Comparison of ENCODE assay signal across 22 cellular contexts in genomic region chr6:27136077-27136644, GRCh38.
DNase-seq lines count a peak whose midpoint lies in the region; ATAC-seq and TF ChIP-seq lines count a peak whose summit lies in the region.
"Had no signal": no experiment of that assay in that cellular context is flagged by ENCODE, and none has a peak within 500 bp of the region (broad histone marks: within the 10 kb centered on the region; RNA-seq: fewer than 3 reads in every experiment).

No MANE protein-coding gene starts in this region.

- no peaks in the 10 kb centered on the region for H3K36me3 ChIP-seq in GM23338 (ENCODE audit: insufficient read depth)
- no peaks in the 10 kb centered on the region for H3K36me3 ChIP-seq in SU-DHL-6 (ENCODE audit: low read length)
- no peaks in the 10 kb centered on the region for H3K36me3 ChIP-seq in neural progenitor cell
- H3K36me3 ChIP-seq: sigmoid colon, suprapubic skin, vagina had no signal

- H3K79me2 ChIP-seq in GM23338 (replicated peaks; ENCODE audit: insufficient read depth) (peaks cover 20% of the 10 kb centered on the region), SU-DHL-6 (ENCODE audit: insufficient read depth, low read length) (peaks cover 13% of the 10 kb centered on the region), neural progenitor cell (ENCODE audit: low read depth) (peaks cover 10% of the 10 kb centered on the region)

- no peaks in the 10 kb centered on the region for H3K27me3 ChIP-seq in GM23338 (ENCODE audit: insufficient read depth)
- H3K27me3 ChIP-seq in SU-DHL-6 (ENCODE audit: low read length): no peaks in the 10 kb centered on the region
- no peaks in the 10 kb centered on the region for H3K27me3 ChIP-seq in neural progenitor cell
- H3K27me3 ChIP-seq: sigmoid colon, suprapubic skin, vagina had no signal

- H3K4me2 ChIP-seq in GM23338: 0 out of 2 replicates have a peak overlapping the region, but pooled peaks have one; percentile 18
- H3K4me2 ChIP-seq in SU-DHL-6 (ENCODE audit: low read depth, low read length, poor library complexity, severe bottlenecking): peak overlapping the region; percentile 98
- peak overlapping the region; percentile 33 for H3K4me2 ChIP-seq in neural progenitor cell

- H3K4me1 Mint-ChIP-seq in activated CD4-positive, alpha-beta memory T cell treated with anti-CD3 and anti-CD28 coated beads for 36 hours (ENCODE audit: low read depth): peaks cover 33% of the 10 kb centered on the region
- H3K4me1 Mint-ChIP-seq in activated CD4-positive, alpha-beta memory T cell treated with anti-CD3 and anti-CD28 coated beads, Interleukin-2, amount 10 ng/mL, durations not matched to agents 7 days and 5 days: peaks cover 52% of the 10 kb centered on the region
- H3K4me1 Mint-ChIP-seq in GM23338 (peaks cover 45% of the 10 kb centered on the region), neural progenitor cell (peaks cover 45% of the 10 kb centered on the region), CD14-positive monocyte (peaks cover 31% of the 10 kb centered on the region)

- peaks cover 29% of the 10 kb centered on the region for H3K4me1 ChIP-seq in GM23338 (ENCODE audit: insufficient read depth)
- peaks cover 40% of the 10 kb centered on the region for H3K4me1 ChIP-seq in neural progenitor cell

- H3K9me3 ChIP-seq in SU-DHL-6 (ENCODE audit: insufficient read depth, low read length) (no peaks in the 10 kb centered on the region), neural progenitor cell (ENCODE audit: low read depth) (no peaks in the 10 kb centered on the region)
- H3K9me3 ChIP-seq: sigmoid colon, suprapubic skin, vagina had no signal

- peak overlapping the region; percentile 18 for H3K27ac Mint-ChIP-seq in activated CD4-positive, alpha-beta memory T cell treated with anti-CD3 and anti-CD28 coated beads for 36 hours
- H3K27ac Mint-ChIP-seq in activated CD4-positive, alpha-beta memory T cell treated with anti-CD3 and anti-CD28 coated beads, Interleukin-2, amount 10 ng/mL, durations not matched to agents 7 days and 5 days: no peak overlapping the region
- H3K27ac Mint-ChIP-seq in GM23338 (0 out of 2 replicates have a peak overlapping the region, but pooled peaks have one; percentile 80), neural progenitor cell (peak overlapping the region; percentile 86), CD14-positive monocyte (no peak overlapping the region)
- H3K27ac Mint-ChIP-seq: CD8-positive, alpha-beta T cell; effector memory CD8-positive, alpha-beta T cell had no signal

- intact Hi-C loops in activated CD4-positive, alpha-beta memory T cell treated with anti-CD3 and anti-CD28 coated beads for 36 hours (cut with micrococcal nuclease): loop anchor here (10.0 kb wide), 1 partner anchor 1759 kb away; no protein-coding TSS in a partner anchor
- intact Hi-C loops in CD14-positive monocyte (cut with micrococcal nuclease): loop anchor here (10.0 kb wide), 5 partner anchors 339 to 1199 kb away; partner anchors contain the start of genes ZNF184 (in 1 of the 2) and ZSCAN31 (in 1 of the 2)

- H3F3A ChIP-seq in GM23338 (replicated peaks; ENCODE audit: low read depth): no peaks in the 10 kb centered on the region
- peaks cover 79% of the 10 kb centered on the region for H3F3A ChIP-seq in SU-DHL-6 (ENCODE audit: insufficient read depth)
- H3F3A ChIP-seq in neural progenitor cell (ENCODE audit: low read depth): peaks cover 66% of the 10 kb centered on the region

- no peak overlapping the region for H2AFZ ChIP-seq in GM23338
- H2AFZ ChIP-seq in SU-DHL-6 (ENCODE audit: low read depth, low read length, severe bottlenecking): peak overlapping the region; percentile 4
- H2AFZ ChIP-seq in neural progenitor cell (replicated peaks): no peak overlapping the region

- H3K36me3 Mint-ChIP-seq in activated CD4-positive, alpha-beta memory T cell treated with anti-CD3 and anti-CD28 coated beads for 36 hours: peaks cover 5% of the 10 kb centered on the region
- H3K36me3 Mint-ChIP-seq in activated CD4-positive, alpha-beta memory T cell treated with anti-CD3 and anti-CD28 coated beads, Interleukin-2, amount 10 ng/mL, durations not matched to agents 7 days and 5 days (ENCODE audit: low read depth): peaks cover 31% of the 10 kb centered on the region
- peaks cover 18% of the 10 kb centered on the region; the same call in 2 of the 3 replicates for H3K36me3 Mint-ChIP-seq in GM23338 (ENCODE audit: low read depth)
- no peaks in the 10 kb centered on the region for H3K36me3 Mint-ChIP-seq in neural progenitor cell
- H3K36me3 Mint-ChIP-seq in CD14-positive monocyte: no peaks in the 10 kb centered on the region
- H3K36me3 Mint-ChIP-seq: natural killer cell had no signal

- H4K20me1 ChIP-seq in GM23338 (replicated peaks; ENCODE audit: insufficient read depth): no peaks in the 10 kb centered on the region
- no peaks in the 10 kb centered on the region for H4K20me1 ChIP-seq in SU-DHL-6 (ENCODE audit: low read depth, low read length)
- peaks cover 18% of the 10 kb centered on the region for H4K20me1 ChIP-seq in neural progenitor cell (ENCODE audit: low read depth)

- H3K9me2 ChIP-seq in GM23338 (ENCODE audit: insufficient read depth) (no peaks in the 10 kb centered on the region), SU-DHL-6 (replicated peaks; ENCODE audit: insufficient read depth, low read length) (no peaks in the 10 kb centered on the region)

- TF ChIP-seq CTCF in GM23338 (conservative IDR thresholded peaks at IDR 0.05; ENCODE audit: low read depth in 2 of 2) (no peak), SU-DHL-6 (IDR thresholded peaks at IDR 0.05; ENCODE audit: insufficient read depth, low read length, poor library complexity, severe bottlenecking) (no peak), neural progenitor cell (IDR thresholded peaks at IDR 0.05) (no peak), CD14-positive monocyte (IDR thresholded peaks at IDR 0.05) (no peak), GM10248 (IDR thresholded peaks at IDR 0.05; ENCODE audit: control extremely low read depth, extremely low read depth, low read depth, missing control alignments) (no peak)

- H3K4me3 ChIP-seq in GM23338: no peak overlapping the region
- no peak overlapping the region for H3K4me3 ChIP-seq in SU-DHL-6 (ENCODE audit: insufficient read depth, low read length, poor library complexity, severe bottlenecking)
- H3K4me3 ChIP-seq in neural progenitor cell: no peak overlapping the region
- H3K4me3 ChIP-seq: sigmoid colon, suprapubic skin, vagina had no signal

- POLR2A ChIA-PET in activated CD4-positive, alpha-beta memory T cell treated with anti-CD3 and anti-CD28 coated beads for 36 hours (lab: Charles Lee): interaction anchor here (1.3 to 1.4 kb wide), 2 partner anchors 9 to 11 kb away, joined by 7 to 11 read pairs; a partner anchor contains a TSS
- POLR2A ChIA-PET in activated CD4-positive, alpha-beta memory T cell treated with anti-CD3 and anti-CD28 coated beads, Interleukin-2, amount 10 ng/mL, durations not matched to agents 7 days and 5 days (lab: Charles Lee): interaction anchor here (3.8 kb wide), 1 partner anchor 11 kb away, joined by 77 read pairs; a partner anchor contains a TSS
- POLR2A ChIA-PET in GM10248 (lab: Yijun Ruan, JAX): no interaction called here

- H3K27me3 Mint-ChIP-seq in activated CD4-positive, alpha-beta memory T cell treated with anti-CD3 and anti-CD28 coated beads for 36 hours: peaks cover 2% of the 10 kb centered on the region
- no peaks in the 10 kb centered on the region for H3K27me3 Mint-ChIP-seq in activated CD4-positive, alpha-beta memory T cell treated with anti-CD3 and anti-CD28 coated beads, Interleukin-2, amount 10 ng/mL, durations not matched to agents 7 days and 5 days
- H3K27me3 Mint-ChIP-seq in GM23338 (ENCODE audit: insufficient read depth, low read depth, poor library complexity) (peaks cover 18% of the 10 kb centered on the region), neural progenitor cell (ENCODE audit: insufficient read depth, low read depth) (peaks cover 4% of the 10 kb centered on the region), CD14-positive monocyte (ENCODE audit: low read depth in 3 of 3) (peaks cover 0 to 1% (median 1%) of the 10 kb centered on the region in 3 donors)
- H3K27me3 Mint-ChIP-seq: effector memory CD8-positive, alpha-beta T cell had no signal

- H3K9ac ChIP-seq in SU-DHL-6 (ENCODE audit: low read length): no peak overlapping the region
- no peak overlapping the region for H3K9ac ChIP-seq in neural progenitor cell
- H3K9ac ChIP-seq: KMS-11 had no signal

- H3K9me3 Mint-ChIP-seq in activated CD4-positive, alpha-beta memory T cell treated with anti-CD3 and anti-CD28 coated beads for 36 hours: no peaks in the 10 kb centered on the region
- no peaks in the 10 kb centered on the region for H3K9me3 Mint-ChIP-seq in activated CD4-positive, alpha-beta memory T cell treated with anti-CD3 and anti-CD28 coated beads, Interleukin-2, amount 10 ng/mL, durations not matched to agents 7 days and 5 days
- peaks cover 2% of the 10 kb centered on the region; the same call in 2 of the 3 replicates for H3K9me3 Mint-ChIP-seq in GM23338
- H3K9me3 Mint-ChIP-seq in neural progenitor cell: no peaks in the 10 kb centered on the region
- peaks cover 0 to 8% (median 5%) of the 10 kb centered on the region in 7 donors for H3K9me3 Mint-ChIP-seq in CD14-positive monocyte
- H3K9me3 Mint-ChIP-seq: CD8-positive, alpha-beta T cell; effector memory CD8-positive, alpha-beta T cell; natural killer cell had no signal

- DNase-seq in activated CD4-positive, alpha-beta memory T cell treated with anti-CD3 and anti-CD28 coated beads for 36 hours: no peak
- no peak for DNase-seq in activated CD4-positive, alpha-beta memory T cell treated with anti-CD3 and anti-CD28 coated beads, Interleukin-2, amount 10 ng/mL, durations not matched to agents 7 days and 5 days
- peak; percentile 51 for DNase-seq in GM23338 (ENCODE audit: low spot score)
- DNase-seq in neural progenitor cell (ENCODE audit: low spot score): peak; percentile 66
- DNase-seq in CD14-positive monocyte (ENCODE audit: low spot score): no peak
- DNase-seq in GM10248 (ENCODE audit: extremely low spot score): no peak
- DNase-seq: activated CD4-positive, alpha-beta T cell treated with anti-CD3 and anti-CD28 coated beads for 4 hours; activated naive CD4-positive, alpha-beta T cell treated with anti-CD3 and anti-CD28 coated beads, Interleukin-2, amount 50 U/mL, for 16 hours; CD8-positive, alpha-beta T cell; DMS53; effector memory CD8-positive, alpha-beta T cell; natural killer cell; NCI-H1930; NCI-H446; posterior cingulate gyrus; sigmoid colon; SW 1271 had no signal

- H3K4me3 Mint-ChIP-seq in activated CD4-positive, alpha-beta memory T cell treated with anti-CD3 and anti-CD28 coated beads for 36 hours: no peak overlapping the region
- no peak overlapping the region for H3K4me3 Mint-ChIP-seq in activated CD4-positive, alpha-beta memory T cell treated with anti-CD3 and anti-CD28 coated beads, Interleukin-2, amount 10 ng/mL, durations not matched to agents 7 days and 5 days
- H3K4me3 Mint-ChIP-seq in GM23338: peak overlapping the region; percentile 52; the same call in 1 of the 3 replicates
- peak overlapping the region; percentile 38 for H3K4me3 Mint-ChIP-seq in neural progenitor cell
- H3K4me3 Mint-ChIP-seq in CD14-positive monocyte: no peak overlapping the region
- H3K4me3 Mint-ChIP-seq: CD8-positive, alpha-beta T cell; effector memory CD8-positive, alpha-beta T cell had no signal

- CTCF ChIA-PET in activated CD4-positive, alpha-beta memory T cell treated with anti-CD3 and anti-CD28 coated beads for 36 hours (lab: Charles Lee): no interaction called here
- CTCF ChIA-PET in activated CD4-positive, alpha-beta memory T cell treated with anti-CD3 and anti-CD28 coated beads, Interleukin-2, amount 10 ng/mL, durations not matched to agents 7 days and 5 days (lab: Charles Lee): no interaction called here
- CTCF ChIA-PET in GM10248 (lab: Yijun Ruan, JAX): no interaction called here

- H3K27ac ChIP-seq in GM23338 (ENCODE audit: low read depth) (peak overlapping the region; percentile 87; the same call in 1 of the 2 replicates), SU-DHL-6 (ENCODE audit: low read depth, low read length) (peak overlapping the region; percentile 95), neural progenitor cell (peak overlapping the region; percentile 83)
- H3K27ac ChIP-seq: sigmoid colon, suprapubic skin, vagina had no signal

- no peak for ATAC-seq in GM23338
- no peak for ATAC-seq in GM18520 (IDR thresholded peaks at IDR 0.05; ENCODE audit: unreplicated experiment)
- ATAC-seq: CD8-positive, alpha-beta T cell; effector memory CD8-positive, alpha-beta T cell; natural killer cell had no signal

Comparison
In these comparisons a context has a peak if more than half of its experiments do, and no peak if none do; other contexts are left out.
1. H3K27ac Mint-ChIP-seq: peak in activated CD4-positive, alpha-beta memory T cell treated with anti-CD3 and anti-CD28 coated beads for 36 hours (single experiment), GM23338 (single experiment) and neural progenitor cell (single experiment); none in activated CD4-positive, alpha-beta memory T cell treated with anti-CD3 and anti-CD28 coated beads, Interleukin-2, amount 10 ng/mL, durations not matched to agents 7 days and 5 days (single experiment) and CD14-positive monocyte (0 of 7).
2. DNase-seq: peak in GM23338 (single experiment) and neural progenitor cell (single experiment); none in activated CD4-positive, alpha-beta memory T cell treated with anti-CD3 and anti-CD28 coated beads for 36 hours (single experiment), activated CD4-positive, alpha-beta memory T cell treated with anti-CD3 and anti-CD28 coated beads, Interleukin-2, amount 10 ng/mL, durations not matched to agents 7 days and 5 days (single experiment), CD14-positive monocyte (single experiment) and GM10248 (single experiment).
3. H3K4me3 Mint-ChIP-seq: peak in GM23338 (single experiment) and neural progenitor cell (single experiment); none in activated CD4-positive, alpha-beta memory T cell treated with anti-CD3 and anti-CD28 coated beads for 36 hours (single experiment), activated CD4-positive, alpha-beta memory T cell treated with anti-CD3 and anti-CD28 coated beads, Interleukin-2, amount 10 ng/mL, durations not matched to agents 7 days and 5 days (single experiment) and CD14-positive monocyte (0 of 2).
4. H3K4me2 ChIP-seq: peak in every context shown above with its lines; median percentile 98 in SU-DHL-6; 33 in neural progenitor cell; 18 in GM23338.
5. Peak in every context shown above with its lines, with median percentiles within 50 percentile points of each other: H3K27ac ChIP-seq.